Comparison of ENCODE assay signal across 8 cellular contexts in the genomic region with DNA sequence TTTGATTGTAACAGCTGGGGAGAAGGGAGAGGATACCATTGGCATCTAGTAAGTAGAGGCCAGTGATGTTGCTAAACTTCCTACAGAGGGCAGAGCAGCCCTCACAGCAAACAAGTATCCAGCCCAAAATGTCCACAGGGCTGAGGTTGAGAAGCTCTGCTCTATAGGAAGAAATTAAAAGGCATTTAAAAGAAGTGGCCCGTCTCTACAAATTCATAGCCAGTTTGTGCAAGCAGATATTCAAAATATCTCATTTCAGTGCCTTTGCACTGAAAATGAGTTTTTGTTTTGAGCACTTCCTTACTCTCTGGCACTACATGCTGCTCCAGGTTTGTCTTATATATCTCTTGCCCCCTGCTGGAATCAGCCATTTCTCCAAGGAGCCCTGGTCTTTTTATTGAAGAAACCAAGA.
A peak's percentile ranks its signal among the peaks of the same experiment; 100 is the strongest.
DNase-seq lines count a peak whose midpoint lies in the region; ATAC-seq, FAIRE-seq and TF ChIP-seq lines count a peak whose summit lies in the region.

No MANE protein-coding gene starts in this region.

- TF ChIP-seq POLR2A in testis (IDR thresholded peaks at IDR 0.05) (no peak), GM12892 (IDR thresholded peaks at IDR 0.05; ENCODE audit: low read depth, low read length) (no peak)

- WGBS in testis, 2 donors: 85 to 88% methylated on average over 1 of the region's 1 CpG

- H3K27ac ChIP-seq in KMS-11 (no peak overlapping the region), right atrium auricular region (no peak overlapping the region), testis (no peak overlapping the region)

- H3K4me2 ChIP-seq in KMS-11: no peak overlapping the region

- peak; percentile 47 for TF ChIP-seq CTCF in GM06990 (IDR thresholded peaks at IDR 0.05; ENCODE audit: insufficient read depth, low read length, poor library complexity, severe bottlenecking)
- TF ChIP-seq CTCF in KMS-11 (conservative IDR thresholded peaks at IDR 0.05; ENCODE audit: low read depth, low read length): peak; percentile 47; the same call in 1 of the 2 replicates
- TF ChIP-seq CTCF in right atrium auricular region (IDR thresholded peaks at IDR 0.05): peak; percentile 14 to 68
- no peak for TF ChIP-seq CTCF in testis (IDR thresholded peaks at IDR 0.05)

- peaks cover 2% of the 10 kb centered on the region for H3K36me3 Mint-ChIP-seq in T-helper 17 cell (ENCODE audit: low read depth)

- H3K4me1 ChIP-seq in KMS-11 (ENCODE audit: low read depth, poor library complexity, severe bottlenecking): no peaks in the 10 kb centered on the region
- H3K4me1 ChIP-seq in right atrium auricular region: no peaks in the 10 kb centered on the region
- H3K4me1 ChIP-seq in testis: no peaks in the 10 kb centered on the region

- H3K27me3 ChIP-seq in GM06990 (replicated peaks; ENCODE audit: control insufficient read depth, insufficient read depth, low read length) (no peaks in the 10 kb centered on the region), KMS-11 (ENCODE audit: insufficient read depth, low read depth) (no peaks in the 10 kb centered on the region), right atrium auricular region (no peaks in the 10 kb centered on the region), testis (no peaks in the 10 kb centered on the region)

- no peak overlapping the region for H3K27ac Mint-ChIP-seq in T-helper 17 cell

- no peak overlapping the region for H3K9ac ChIP-seq in KMS-11

- H3K4me1 Mint-ChIP-seq in T-helper 17 cell: no peaks in the 10 kb centered on the region

- DNase-seq in GM06990 (ENCODE audit: extremely low read depth, insufficient read length): no peak
- DNase-seq in SW480 (ENCODE audit: low spot score): peak; percentile 63
- DNase-seq in right atrium auricular region (ENCODE audit: low spot score): no peak
- DNase-seq in testis: peak; percentile 33
- DNase-seq in T-helper 17 cell: no peak
- DNase-seq in NCI-H2196 (lab: John Stamatoyannopoulos, UW; ENCODE audit: unreplicated experiment): no peak
- no peak for DNase-seq in GM12892 (ENCODE audit: insufficient read length)

- no peak for FAIRE-seq in GM12892 (lab: Jason Lieb, UNC)

- intact Hi-C loops in testis (cut with DNase I; ENCODE audit: low total_unique reads): no loop called here

- H3K27me3 Mint-ChIP-seq in T-helper 17 cell: no peaks in the 10 kb centered on the region

- H3K4me3 ChIP-seq in GM06990 (replicated peaks; ENCODE audit: low read depth, low read length) (no peak overlapping the region), KMS-11 (IDR thresholded peaks at IDR 0.05; ENCODE audit: insufficient read depth, low read depth, low read length) (no peak overlapping the region), right atrium auricular region (no peak overlapping the region), testis (no peak overlapping the region)

- H4K20me1 ChIP-seq in KMS-11 (ENCODE audit: insufficient read depth): no peaks in the 10 kb centered on the region

- H3K36me3 ChIP-seq in GM06990 (ENCODE audit: control insufficient read depth, insufficient read depth, low read length) (no peaks in the 10 kb centered on the region), KMS-11 (ENCODE audit: insufficient read depth) (no peaks in the 10 kb centered on the region), right atrium auricular region (no peaks in the 10 kb centered on the region), testis (ENCODE audit: low read depth, missing control alignments) (no peaks in the 10 kb centered on the region)

- H2AFZ ChIP-seq in KMS-11 (ENCODE audit: low read depth): no peak overlapping the region

- ATAC-seq in T-helper 17 cell: no peak

- H3K79me2 ChIP-seq in KMS-11 (ENCODE audit: insufficient read depth, low read depth): no peaks in the 10 kb centered on the region

- no peaks in the 10 kb centered on the region for H3K9me3 ChIP-seq in right atrium auricular region
- H3K9me3 ChIP-seq in testis: no peaks in the 10 kb centered on the region
- no peaks in the 10 kb centered on the region for H3K9me3 ChIP-seq in T-helper 17 cell (ENCODE audit: control insufficient read depth, low read length, poor library complexity, severe bottlenecking)

- H3K4me3 Mint-ChIP-seq in T-helper 17 cell: no peak overlapping the region

Comparison
In these comparisons a context has a peak if more than half of its experiments do, and no peak if none do; other contexts are left out.
1. DNase-seq: peak in SW480 (single experiment) and testis (single experiment); none in GM06990 (single experiment), right atrium auricular region (single experiment), T-helper 17 cell (0 of 3), NCI-H2196 (single experiment) and GM12892 (single experiment).
2. CTCF ChIP-seq: peak in GM06990 (single experiment), KMS-11 (single experiment) and right atrium auricular region (2 of 2); none in testis (0 of 3).